In the genomic region with DNA sequence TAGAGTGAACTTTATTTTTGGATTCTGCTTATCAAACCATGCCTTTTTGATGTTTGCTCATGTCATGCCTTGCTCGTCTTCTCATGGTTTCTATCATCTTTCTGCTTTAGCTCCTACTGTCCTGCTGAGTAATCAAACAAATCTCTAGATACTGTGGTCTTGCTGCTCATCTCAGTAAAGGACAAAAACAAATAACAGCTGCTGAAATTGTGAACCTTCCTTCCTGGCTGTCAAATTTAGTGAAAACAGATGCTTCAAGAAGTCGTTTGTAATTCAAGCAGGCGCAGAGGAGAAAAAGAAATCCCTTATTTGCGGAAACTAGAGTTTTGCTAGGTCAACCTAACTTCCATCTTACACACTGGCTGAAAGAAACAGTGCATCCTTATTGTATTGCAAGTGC, we compare ENCODE assay signal across 22 cellular contexts.
DNase-seq lines count a peak whose midpoint lies in the region; TF ChIP-seq lines count a peak whose summit lies in the region.
"Had no signal": no experiment of that assay in that cellular context is flagged by ENCODE, and none has a peak within 500 bp of the region (broad histone marks: within the 10 kb centered on the region; RNA-seq: fewer than 3 reads in every experiment).

No MANE protein-coding gene starts in this region.

- no peaks in the 10 kb centered on the region for H3K9me3 ChIP-seq in fibroblast of lung (ENCODE audit: control insufficient read depth, insufficient read depth, low read depth, low read length)
- H3K9me3 ChIP-seq in osteoblast (ENCODE audit: low read depth, low read length), result no peaks in the 10 kb centered on the region
- H3K9me3 ChIP-seq: SJSA1, vagina had no signal

- no peak overlapping the region for H3K27ac ChIP-seq in fibroblast of lung (ENCODE audit: insufficient read depth, low read length)
- no peak overlapping the region for H3K27ac ChIP-seq in osteoblast (ENCODE audit: low read depth, low read length)
- H3K27ac ChIP-seq: SJSA1, skin epidermis, vagina had no signal

- H3K36me3 ChIP-seq in fibroblast of lung (ENCODE audit: control insufficient read depth, insufficient read depth, low read length) (no peaks in the 10 kb centered on the region), osteoblast (ENCODE audit: insufficient read depth, low read length) (no peaks in the 10 kb centered on the region)
- H3K36me3 ChIP-seq: SJSA1, vagina had no signal

- H3K4me1 ChIP-seq in fibroblast of lung (ENCODE audit: control insufficient read depth, extremely low read depth, insufficient read depth, low read length) (peaks cover under 1% of the 10 kb centered on the region), osteoblast (ENCODE audit: insufficient read depth, low read length) (no peaks in the 10 kb centered on the region)
- H3K4me1 ChIP-seq: SJSA1, vagina had no signal

- H3K79me2 ChIP-seq in fibroblast of lung (ENCODE audit: control insufficient read depth, insufficient read depth, low read length) (no peaks in the 10 kb centered on the region), osteoblast (ENCODE audit: insufficient read depth, low read length) (no peaks in the 10 kb centered on the region)

- H3K4me3 ChIP-seq in fibroblast of lung (replicated peaks in 1 of 4; ENCODE audit: control extremely low read depth in 1 of 4, insufficient read depth in 1 of 4, low read depth in 3 of 4, low read length in 4 of 4) (no peak overlapping the region), osteoblast (ENCODE audit: insufficient read depth, low read length) (no peak overlapping the region)
- H3K4me3 ChIP-seq: K562, SJSA1, skin epidermis, vagina had no signal

- H3K27me3 ChIP-seq in fibroblast of lung (ENCODE audit: control insufficient read depth, insufficient read depth, low read length) (no peaks in the 10 kb centered on the region), osteoblast (ENCODE audit: insufficient read depth, low read length) (no peaks in the 10 kb centered on the region)
- H3K27me3 ChIP-seq: SJSA1, vagina had no signal

- TF ChIP-seq CTCF in fibroblast of lung (conservative IDR thresholded peaks at IDR 0.05 in 1 of 2, IDR thresholded peaks at IDR 0.05 in 1 of 2; ENCODE audit: low read depth in 1 of 2, low read length in 2 of 2), result no peak
- no peak for TF ChIP-seq CTCF in osteoblast (IDR thresholded peaks at IDR 0.05; ENCODE audit: extremely low read depth, low read depth, low read length)

- no peak overlapping the region for H3K9ac ChIP-seq in fibroblast of lung (ENCODE audit: insufficient read depth, low read length)

- no peak overlapping the region for H3K4me2 ChIP-seq in fibroblast of lung (ENCODE audit: extremely low read depth, insufficient read depth, low read length)
- H3K4me2 ChIP-seq in osteoblast (ENCODE audit: insufficient read depth, low read length), result no peak overlapping the region

- H4K20me1 ChIP-seq in fibroblast of lung (ENCODE audit: control insufficient read depth, extremely low read depth, insufficient read depth, low read length) (no peaks in the 10 kb centered on the region), osteoblast (ENCODE audit: insufficient read depth, low read length) (no peaks in the 10 kb centered on the region)

- H2AFZ ChIP-seq in fibroblast of lung (ENCODE audit: low read length) (peak overlapping the region; percentile 30), osteoblast (ENCODE audit: low read length) (no peak overlapping the region)

- DNase-seq in COR-L47 (lab: John Stamatoyannopoulos, UW) (peak; percentile 46), NCI-H146 (lab: John Stamatoyannopoulos, UW) (peak; percentile 98), fibroblast of lung (ENCODE audit: low read depth in 2 of 2) (no peak), osteoblast (ENCODE audit: insufficient read length, low spot score, missing footprints) (peak; percentile 21), NCI-H2029 (lab: John Stamatoyannopoulos, UW) (no peak), cerebellum (ENCODE audit: low spot score) (no peak), SHP77 treated with DMSO at 0.1 percent for 48 hours (lab: John Stamatoyannopoulos, UW) (no peak), DMS114 treated with DMSO at 0.1 percent for 48 hours (lab: John Stamatoyannopoulos, UW; ENCODE audit: unreplicated experiment) (no peak)
- DNase-seq: activated CD4-positive, alpha-beta T cell treated with anti-CD3 and anti-CD28 coated beads for 48 hours; cerebellar nuclear complex; erythroblast; glutamatergic neuron; H7; left colon; NCI-H1694 treated with DMSO at 0.1 percent for 48 hours; stimulated activated CD4-positive, alpha-beta T cell treated with anti-CD3 and anti-CD28 coated beads, Interleukin-2, amount 100 ng/mL, for 48 hours; stimulated activated naive B cell treated with anti-CD40 and anti-IgM and Interleukin-4, amounts not matched to agents 10 μg/mL and 1 μg/mL and 100 μg/mL, for 72 hours; T-helper 17 cell had no signal

Comparison
In these comparisons a context has a peak if more than half of its experiments do, and no peak if none do; other contexts are left out.
1. DNase-seq: peak in COR-L47 (single experiment), NCI-H146 (single experiment) and osteoblast (single experiment); none in fibroblast of lung (0 of 2), NCI-H2029 (single experiment), cerebellum (single experiment), SHP77 treated with DMSO at 0.1 percent for 48 hours (single experiment) and DMS114 treated with DMSO at 0.1 percent for 48 hours (single experiment).